ENCODE assay signal across 12 cellular contexts in the genomic region with DNA sequence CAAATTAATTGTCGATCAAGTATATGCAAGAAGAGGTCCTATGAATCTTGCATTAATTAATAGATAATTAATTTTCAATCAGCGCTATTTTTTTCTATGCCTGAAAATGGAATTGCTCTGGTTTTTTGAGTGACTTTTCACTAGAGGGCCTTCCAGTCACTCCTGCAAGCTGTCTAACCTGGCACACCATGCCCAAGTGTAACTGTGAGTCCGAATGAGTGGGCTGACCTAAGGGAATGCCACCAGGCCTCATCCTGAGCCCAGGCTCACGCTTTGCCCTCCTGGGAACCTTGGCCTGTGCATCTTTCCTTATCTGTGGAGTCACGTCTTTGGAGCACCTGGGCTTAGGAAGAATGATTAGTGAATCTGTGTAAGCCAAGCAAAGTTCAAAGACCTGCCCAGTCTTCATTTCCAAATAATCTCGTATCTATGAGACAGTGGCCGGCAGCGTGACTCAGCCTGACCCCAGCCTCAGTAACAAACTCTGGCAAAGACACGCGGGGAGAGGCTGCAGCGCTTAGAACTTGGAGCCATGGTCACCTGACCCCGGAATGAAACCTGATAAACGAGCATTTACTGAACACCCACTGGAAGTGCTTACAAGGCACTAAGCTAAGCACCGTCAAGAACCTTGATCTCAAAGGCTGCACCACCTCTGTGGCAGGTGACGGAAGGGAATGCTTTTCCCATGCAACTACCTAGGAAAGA. TPM values are rescaled to one million over a fixed set of nuclear protein-coding genes. Genes with fewer than 3 reads are reported as not detected.
"Had no signal": no experiment of that assay in that cellular context is flagged by ENCODE, and none has a peak within 500 bp of the region (broad histone marks: within the 10 kb centered on the region; RNA-seq: fewer than 3 reads in every experiment).

No MANE protein-coding gene starts in this region.

RNA-seq across cellular contexts. Expression of a gene that starts 4.0 kb away (rescaled TPM):
- total RNA-seq: activated CD4-positive, alpha-beta memory T cell treated with anti-CD3 and anti-CD28 coated beads, Interleukin-2, amount 10 ng/mL, durations not matched to agents 7 days and 5 days; activated CD4-positive, alpha-beta T cell treated with anti-CD3 and anti-CD28 coated beads for 36 hours; activated CD8-positive, alpha-beta memory T cell treated with anti-CD3 and anti-CD28 coated beads for 36 hours; activated naive CD4-positive, alpha-beta T cell treated with anti-CD3 and anti-CD28 coated beads for 36 hours; activated T-helper 17 cell treated with anti-CD3 and anti-CD28 coated beads, Interleukin-2, amount 50 U/mL, for 72 hours; astrocyte; cardiac septum; Right ventricle myocardium inferior; RPMI7951; SJCRH30; T-helper 2 cell treated with Interferon-gamma antibody and Interleukin-4, amounts not matched to agents 100 ng/mL and 5 ng/mL, for 36 hours had no signal
- polyA plus RNA-seq: SK-N-SH had no signal

RNA-seq across cellular contexts. Expression of a gene that starts 47.2 kb away (rescaled TPM):
- total RNA-seq: activated CD4-positive, alpha-beta T cell treated with anti-CD3 and anti-CD28 coated beads for 36 hours; activated CD8-positive, alpha-beta memory T cell treated with anti-CD3 and anti-CD28 coated beads for 36 hours; activated naive CD4-positive, alpha-beta T cell treated with anti-CD3 and anti-CD28 coated beads for 36 hours; SJCRH30 had no signal
